ENCODE assay signal across 17 cellular contexts in the genomic region with DNA sequence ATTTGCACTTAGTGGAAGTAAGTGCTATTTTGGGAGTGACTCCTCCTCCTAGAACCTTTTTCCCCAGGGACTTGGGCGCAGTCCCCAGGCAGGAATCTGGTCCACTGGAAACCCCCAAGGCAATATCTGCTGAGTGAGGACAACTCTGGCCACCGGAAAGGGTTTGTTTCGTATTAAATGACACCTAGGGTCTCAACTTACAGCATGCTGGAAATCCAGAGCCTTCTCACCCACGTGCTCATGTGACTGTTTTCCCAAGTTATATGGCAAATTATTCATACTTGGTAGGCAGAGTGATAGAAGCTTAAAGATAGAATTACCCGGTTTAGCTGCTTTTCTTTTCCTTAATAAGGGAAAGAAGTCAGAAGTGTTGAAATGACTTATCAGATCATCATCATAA.
DNase-seq lines count a peak whose midpoint lies in the region; ATAC-seq and TF ChIP-seq lines count a peak whose summit lies in the region.
"Had no signal": no experiment of that assay in that cellular context is flagged by ENCODE, and none has a peak within 500 bp of the region (broad histone marks: within the 10 kb centered on the region; RNA-seq: fewer than 3 reads in every experiment).

No MANE protein-coding gene starts in this region.

- peak in 28 of 61 donors; percentile 3 to 66 (median 22) for DNase-seq in caudate nucleus (lab: John Stamatoyannopoulos, UW)
- peak; percentile 52 for DNase-seq in left kidney (ENCODE audit: low read depth, low spot score)
- peak; percentile 50 for DNase-seq in putamen (ENCODE audit: low spot score)
- no peak for DNase-seq in osteoblast (ENCODE audit: insufficient read length, low spot score, missing footprints)
- no peak for DNase-seq in BE2C
- DNase-seq: 8988T; ACHN; Caco-2; Calu3; CD4-positive, alpha-beta T cell; CD8-positive, alpha-beta T cell; DMS79 treated with DMSO at 0.1 percent for 48 hours; GDM1 had no signal

- H3K27me3 ChIP-seq in osteoblast (ENCODE audit: insufficient read depth, low read length), result no peaks in the 10 kb centered on the region
- no peaks in the 10 kb centered on the region for H3K27me3 ChIP-seq in BE2C
- H3K27me3 ChIP-seq: BLaER1 treated with 17β-estradiol and CSF1 and Interleukin-3, amounts not matched to agents 10 nM and 100 nM had no signal

- H3K27ac ChIP-seq in caudate nucleus (ENCODE audit: low read depth, low read length) (peak overlapping the region; percentile 55), osteoblast (ENCODE audit: low read depth, low read length) (no peak overlapping the region)
- H3K27ac ChIP-seq: BLaER1 treated with 17β-estradiol and CSF1 and Interleukin-3, amounts not matched to agents 10 nM and 100 nM; C4-2B had no signal

- H3K4me2 ChIP-seq in osteoblast (ENCODE audit: insufficient read depth, low read length), result no peak overlapping the region
- H3K4me2 ChIP-seq: BLaER1 treated with 17β-estradiol and CSF1 and Interleukin-3, amounts not matched to agents 10 nM and 100 nM had no signal

- H3K79me2 ChIP-seq in osteoblast (ENCODE audit: insufficient read depth, low read length), result no peaks in the 10 kb centered on the region

- no peaks in the 10 kb centered on the region for H3K4me1 ChIP-seq in osteoblast (ENCODE audit: insufficient read depth, low read length)
- no peaks in the 10 kb centered on the region for H3K4me1 ChIP-seq in BE2C
- H3K4me1 ChIP-seq: BLaER1 treated with 17β-estradiol and CSF1 and Interleukin-3, amounts not matched to agents 10 nM and 100 nM; Caco-2 had no signal

- H2AFZ ChIP-seq in osteoblast (ENCODE audit: low read length), result no peak overlapping the region

- no peak for ATAC-seq in GM19035 (IDR thresholded peaks at IDR 0.05; ENCODE audit: unreplicated experiment)
- ATAC-seq: CD8-positive, alpha-beta T cell; GM12878 had no signal

- H3K36me3 ChIP-seq in osteoblast (ENCODE audit: insufficient read depth, low read length) (no peaks in the 10 kb centered on the region), BE2C (no peaks in the 10 kb centered on the region)
- H3K36me3 ChIP-seq: BLaER1 treated with 17β-estradiol and CSF1 and Interleukin-3, amounts not matched to agents 10 nM and 100 nM had no signal

- no peaks in the 10 kb centered on the region for H3K9me3 ChIP-seq in osteoblast (ENCODE audit: low read depth, low read length)
- H3K9me3 ChIP-seq in BE2C, result no peaks in the 10 kb centered on the region
- H3K9me3 ChIP-seq: BLaER1 treated with 17β-estradiol and CSF1 and Interleukin-3, amounts not matched to agents 10 nM and 100 nM; Caco-2 had no signal

- H3K4me3 ChIP-seq in osteoblast (ENCODE audit: insufficient read depth, low read length) (no peak overlapping the region), BE2C (ENCODE audit: low read depth, low read length) (no peak overlapping the region)
- H3K4me3 ChIP-seq: BLaER1 treated with 17β-estradiol and CSF1 and Interleukin-3, amounts not matched to agents 10 nM and 100 nM; GM12878 had no signal

- TF ChIP-seq CTCF in osteoblast (IDR thresholded peaks at IDR 0.05; ENCODE audit: extremely low read depth, low read depth, low read length) (no peak), BE2C (IDR thresholded peaks at IDR 0.05; ENCODE audit: low read depth, low read length) (no peak)

- H4K20me1 ChIP-seq in osteoblast (ENCODE audit: insufficient read depth, low read length), result no peaks in the 10 kb centered on the region
- H4K20me1 ChIP-seq: BLaER1 treated with 17β-estradiol and CSF1 and Interleukin-3, amounts not matched to agents 10 nM and 100 nM had no signal

Comparison
In these comparisons a context has a peak if more than half of its experiments do, and no peak if none do; other contexts are left out.
1. DNase-seq: peak in left kidney (single experiment) and putamen (single experiment); none in osteoblast (single experiment) and BE2C (single experiment).